In genomic region chr15:87631093-87631492, GRCh38 we compare ENCODE assay signal across 34 cellular contexts.
"Had no signal": no experiment of that assay in that cellular context is flagged by ENCODE, and none has a peak within 500 bp of the region (broad histone marks: within the 10 kb centered on the region; RNA-seq: fewer than 3 reads in every experiment).

No MANE protein-coding gene starts in this region.

- H3K27me3 Mint-ChIP-seq: activated CD8-positive, alpha-beta T cell treated with anti-CD3 and anti-CD28 coated beads for 36 hours; activated naive CD8-positive, alpha-beta T cell treated with anti-CD3 and anti-CD28 coated beads for 36 hours had no signal

- FAIRE-seq: TTC549 had no signal

- H3K36me3 ChIP-seq: brain microvascular endothelial cell, SJSA1, WERI-Rb-1 had no signal

- H3K27me3 ChIP-seq: brain microvascular endothelial cell, SJSA1 had no signal

- ATAC-seq: activated CD8-positive, alpha-beta T cell treated with anti-CD3 and anti-CD28 coated beads for 36 hours; activated T-cell treated with anti-CD3 and anti-CD28 coated beads, Interleukin-2, amount 50 U/mL, for 72 hours; activated T-helper 17 cell treated with anti-CD3 and anti-CD28 coated beads, Interleukin-2, amount 50 U/mL, for 72 hours; Panc1 had no signal

- H3K27ac Mint-ChIP-seq: activated CD8-positive, alpha-beta T cell treated with anti-CD3 and anti-CD28 coated beads for 36 hours; activated naive CD8-positive, alpha-beta T cell treated with anti-CD3 and anti-CD28 coated beads for 36 hours; activated T-cell treated with anti-CD3 and anti-CD28 coated beads, Interleukin-2, amount 50 U/mL, for 72 hours; activated T-helper 17 cell treated with anti-CD3 and anti-CD28 coated beads, Interleukin-2, amount 50 U/mL, for 72 hours; T-helper 1 cell treated with Interleukin-12 subunit alpha and Interleukin-12 subunit beta and Interleukin-4 antibody, amounts not matched to agents 30 μg/mL and 1 μg/mL, for 36 hours; T-helper 2 cell treated with Interferon-gamma antibody and Interleukin-4, amounts not matched to agents 5 μg/mL and 100 μg/mL, for 36 hours had no signal

- H3K9me2 ChIP-seq: SK-N-SH had no signal

- H3K4me3 ChIP-seq: SJSA1 had no signal

- H3K9me3 Mint-ChIP-seq: activated CD8-positive, alpha-beta T cell treated with anti-CD3 and anti-CD28 coated beads for 36 hours; activated naive CD8-positive, alpha-beta T cell treated with anti-CD3 and anti-CD28 coated beads for 36 hours; activated T-helper 17 cell treated with anti-CD3 and anti-CD28 coated beads, Interleukin-2, amount 50 U/mL, for 72 hours; T-helper 2 cell treated with Interferon-gamma antibody and Interleukin-4, amounts not matched to agents 5 μg/mL and 100 μg/mL, for 36 hours had no signal

- H3K9ac ChIP-seq: SK-N-SH had no signal

- H3K27ac ChIP-seq: brain microvascular endothelial cell, SJSA1, WERI-Rb-1 had no signal

- H3K36me3 Mint-ChIP-seq: activated naive CD8-positive, alpha-beta T cell treated with anti-CD3 and anti-CD28 coated beads for 36 hours had no signal

- H3K9me3 ChIP-seq: SJSA1, SK-N-SH had no signal

- H3K4me2 ChIP-seq: SK-N-SH had no signal

- H3K4me3 Mint-ChIP-seq: activated CD8-positive, alpha-beta T cell treated with anti-CD3 and anti-CD28 coated beads for 36 hours; activated naive CD8-positive, alpha-beta T cell treated with anti-CD3 and anti-CD28 coated beads for 36 hours; activated T-cell treated with anti-CD3 and anti-CD28 coated beads, Interleukin-2, amount 50 U/mL, for 72 hours; activated T-helper 17 cell treated with anti-CD3 and anti-CD28 coated beads, Interleukin-2, amount 50 U/mL, for 72 hours; T-helper 1 cell treated with Interleukin-12 subunit alpha and Interleukin-12 subunit beta and Interleukin-4 antibody, amounts not matched to agents 30 μg/mL and 1 μg/mL, for 36 hours; T-helper 2 cell treated with Interferon-gamma antibody and Interleukin-4, amounts not matched to agents 5 μg/mL and 100 μg/mL, for 36 hours had no signal

- H3K4me1 Mint-ChIP-seq: activated naive CD8-positive, alpha-beta T cell treated with anti-CD3 and anti-CD28 coated beads for 36 hours; activated T-helper 17 cell treated with anti-CD3 and anti-CD28 coated beads, Interleukin-2, amount 50 U/mL, for 72 hours had no signal

- DNase-seq: activated CD4-positive, alpha-beta T cell treated with anti-CD3 and anti-CD28 coated beads for 1 hour; activated CD4-positive, alpha-beta T cell treated with anti-CD3 and anti-CD28 coated beads for 48 hours; activated CD4-positive, CD25-positive, alpha-beta regulatory T cell; activated CD8-positive, alpha-beta T cell treated with anti-CD3 and anti-CD28 coated beads for 36 hours; activated effector memory CD4-positive, alpha-beta T cell treated with anti-CD3 and anti-CD28 coated beads, Interleukin-2, amount 50 U/mL, for 16 hours; activated naive CD4-positive, alpha-beta T cell; activated naive CD4-positive, alpha-beta T cell treated with anti-CD3 and anti-CD28 coated beads, Interleukin-2, amount 50 U/mL, for 16 hours; activated naive CD8-positive, alpha-beta T cell treated with anti-CD3 and anti-CD28 coated beads for 36 hours; activated T-cell treated with anti-CD3 and anti-CD28 coated beads, Interleukin-2, amount 50 U/mL, for 1 hour; activated T-cell treated with anti-CD3 and anti-CD28 coated beads, Interleukin-2, amount 50 U/mL, for 72 hours; amniotic stem cell; aorta; brain microvascular endothelial cell; central memory CD4-positive, alpha-beta T cell; NCI-H1092 treated with DMSO at 0.1 percent for 48 hours; NCI-H1417; NCI-H146; NCI-H187; NCI-H2029 treated with DMSO at 0.1 percent for 48 hours; NCI-H2107; NCI-H2171; NCI-H510A; NCI-H526; NCI-H748 treated with DMSO at 0.1 percent for 48 hours; NK-92 treated with Interleukin-12 subunit alpha and Interleukin-12 subunit beta, amount 100 ng/mL, for 24 hours; SHP77 treated with DMSO at 0.1 percent for 48 hours; SK-N-SH; WERI-Rb-1 had no signal
